ENCODE assay signal across 23 cellular contexts in the genomic region with DNA sequence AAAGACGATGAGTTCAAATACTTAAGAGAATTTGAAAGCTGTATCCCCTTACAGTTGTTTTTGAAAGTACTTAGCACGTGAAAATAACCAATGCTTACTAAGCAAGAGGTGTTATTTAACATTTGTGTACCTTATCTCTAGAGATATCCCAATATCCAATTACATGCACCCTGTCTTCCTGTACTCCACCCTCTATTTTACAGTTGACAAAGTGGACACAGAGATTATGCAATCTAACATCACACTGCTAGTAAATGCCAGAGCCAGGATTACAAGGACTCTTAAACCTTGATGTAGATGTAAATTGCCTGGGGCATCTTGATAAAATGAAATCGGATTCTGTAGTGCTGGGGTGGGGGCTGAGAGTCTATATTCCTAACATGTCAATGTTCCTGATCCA.
DNase-seq lines count a peak whose midpoint lies in the region; ATAC-seq, FAIRE-seq and TF ChIP-seq lines count a peak whose summit lies in the region.
"Had no signal": no experiment of that assay in that cellular context is flagged by ENCODE, and none has a peak within 500 bp of the region (broad histone marks: within the 10 kb centered on the region; RNA-seq: fewer than 3 reads in every experiment).

No MANE protein-coding gene starts in this region.

- no peak for TF ChIP-seq RAD21 in SK-N-SH (IDR thresholded peaks at IDR 0.05; ENCODE audit: low read length)

- CTCF ChIA-PET in PC-9 (lab: Charles Lee) = no interaction called here
- CTCF ChIA-PET in SK-N-SH (lab: Yijun Ruan, JAX) = no interaction called here

- TF ChIP-seq EP300 in SK-N-SH (IDR thresholded peaks at IDR 0.05; ENCODE audit: borderline replicate concordance in 1 of 2, low read depth in 1 of 2, low read length in 1 of 2) = no peak

- no peak overlapping the region for H2AFZ ChIP-seq in PC-9
- H2AFZ ChIP-seq in SK-N-SH (ENCODE audit: low read depth) = no peak overlapping the region

- no peaks in the 10 kb centered on the region for H3K9me2 ChIP-seq in PC-9 (ENCODE audit: insufficient read depth)
- H3K9me2 ChIP-seq in SK-N-SH = no peaks in the 10 kb centered on the region

- peaks cover 10% of the 10 kb centered on the region; the same call in 1 of the 2 replicates for H3F3A ChIP-seq in PC-9 (ENCODE audit: insufficient read depth, low read depth)
- H3F3A ChIP-seq in SK-N-SH (replicated peaks; ENCODE audit: insufficient read depth) = no peaks in the 10 kb centered on the region

- H3K4me1 ChIP-seq in PC-9 (replicated peaks; ENCODE audit: insufficient read depth) (peaks cover 19% of the 10 kb centered on the region), left lung (no peaks in the 10 kb centered on the region), SK-N-SH (ENCODE audit: control insufficient read depth in 1 of 2, insufficient read depth in 2 of 2, low read depth in 1 of 2, low read length in 1 of 2) (no peaks in the 10 kb centered on the region; a peak in 1 of 4 replicates)
- H3K4me1 ChIP-seq: esophagus muscularis mucosa had no signal

- FAIRE-seq in HTR-8/SVneo (lab: Jason Lieb, UNC) (no peak), GM19239 (lab: Jason Lieb, UNC) (no peak)

- peak; percentile 23 for ATAC-seq in left lung
- no peak for ATAC-seq in GM18502 (IDR thresholded peaks at IDR 0.05; ENCODE audit: poor library complexity, unreplicated experiment)
- ATAC-seq: left ventricle myocardium superior had no signal

- peak; percentile 0 for DNase-seq in HTR-8/SVneo (ENCODE audit: insufficient read length, low spot score)
- DNase-seq in NCI-H2029 (lab: John Stamatoyannopoulos, UW) = peak; percentile 29
- DNase-seq in PC-9 = peak in 1 of 2 experiments; percentile 80
- no peak for DNase-seq in left lung
- DNase-seq in SK-N-SH = no peak
- DNase-seq in epidermal melanocyte (ENCODE audit: insufficient read length, low spot score) = no peak
- no peak for DNase-seq in GM19239 (ENCODE audit: insufficient read length, low spot score)
- DNase-seq: activated CD4-positive, alpha-beta T cell treated with anti-CD3 and anti-CD28 coated beads, Interleukin-2, amount 50 U/mL, for 1 hour; activated gamma-delta T cell treated with Interleukin-2 at 50 U/mL for 16 hours; AML-193; amygdala; COR-L47; GOT3; left ventricle myocardium superior; MV-4-11; SIG-M5; stimulated activated CD4-positive, alpha-beta T cell treated with anti-CD3 and anti-CD28 coated beads, Interleukin-4, amount 100 ng/mL, for 1 hour; stomach; upper lobe of left lung had no signal

- BruUV-seq in PC-9 (replicated peaks; lab: Mats Ljungman, UMichigan) = no TSS peak

- intact Hi-C loops in PC-9 (cut with micrococcal nuclease; ENCODE audit: unreplicated experiment) = no loop called here
- intact Hi-C loops in left lung (cut with DNase I) = no loop called here

- 62% methylated on average over 3 of the region's 3 CpGs for WGBS in SK-N-SH (ENCODE audit: low lambda C conversion rate)

- no peak overlapping the region for H3K4me3 ChIP-seq in PC-9
- no peak overlapping the region for H3K4me3 ChIP-seq in left lung
- no peak overlapping the region for H3K4me3 ChIP-seq in SK-N-SH (ENCODE audit: low read depth in 2 of 2, low read length in 1 of 2)
- H3K4me3 ChIP-seq: esophagus muscularis mucosa, smooth muscle cell, stomach, upper lobe of left lung had no signal

- H3K36me3 ChIP-seq in PC-9 (ENCODE audit: low read depth) = no peaks in the 10 kb centered on the region
- peaks cover 0 to 8% of the 10 kb centered on the region in 2 donors for H3K36me3 ChIP-seq in left lung
- peaks cover 0 to 8% of the 10 kb centered on the region in 2 experiments for H3K36me3 ChIP-seq in SK-N-SH (replicated peaks in 1 of 2; ENCODE audit: control insufficient read depth in 1 of 2, insufficient read depth in 2 of 2, low read length in 1 of 2)
- H3K36me3 ChIP-seq: upper lobe of left lung had no signal

- H3K4me2 ChIP-seq in PC-9 (peak overlapping the region; percentile 42), SK-N-SH (no peak overlapping the region)
- H3K4me2 ChIP-seq: smooth muscle cell had no signal

- no peaks in the 10 kb centered on the region for H3K27me3 ChIP-seq in PC-9 (ENCODE audit: insufficient read depth, low read depth)
- H3K27me3 ChIP-seq in left lung = no peaks in the 10 kb centered on the region
- H3K27me3 ChIP-seq in SK-N-SH (ENCODE audit: insufficient read depth) = no peaks in the 10 kb centered on the region
- H3K27me3 ChIP-seq: esophagus muscularis mucosa, neutrophil, stomach, upper lobe of left lung had no signal

- H3K79me2 ChIP-seq in PC-9 (ENCODE audit: low read depth) (no peaks in the 10 kb centered on the region), SK-N-SH (ENCODE audit: insufficient read depth) (no peaks in the 10 kb centered on the region)

- H3K9me3 ChIP-seq in PC-9 (ENCODE audit: insufficient read depth, low read depth) (no peaks in the 10 kb centered on the region), left lung (no peaks in the 10 kb centered on the region), SK-N-SH (no peaks in the 10 kb centered on the region)
- H3K9me3 ChIP-seq: esophagus muscularis mucosa, neutrophil, stomach, upper lobe of left lung had no signal

- POLR2A ChIA-PET in PC-9 (lab: Charles Lee; ENCODE audit: unreplicated experiment) (no interaction called here), SK-N-SH (lab: Yijun Ruan, JAX) (no interaction called here)

- H4K20me1 ChIP-seq in PC-9 (ENCODE audit: insufficient read depth) (no peaks in the 10 kb centered on the region), SK-N-SH (ENCODE audit: insufficient read depth) (no peaks in the 10 kb centered on the region)

- H3K27ac ChIP-seq in PC-9 = no peak overlapping the region
- H3K27ac ChIP-seq in left lung = no peak overlapping the region
- H3K27ac ChIP-seq in SK-N-SH (ENCODE audit: low read depth in 2 of 2, low read length in 1 of 2) = no peak overlapping the region
- H3K27ac ChIP-seq: esophagus muscularis mucosa, neutrophil, stomach, upper lobe of left lung had no signal

- no peak for TF ChIP-seq CTCF in PC-9 (conservative IDR thresholded peaks at IDR 0.05)
- no peak for TF ChIP-seq CTCF in left lung (IDR thresholded peaks at IDR 0.05)
- TF ChIP-seq CTCF in SK-N-SH (IDR thresholded peaks at IDR 0.05) = no peak

- no peak overlapping the region for H3K9ac ChIP-seq in SK-N-SH

TF ChIP-seq in SK-N-SH, 30 proteins besides CTCF, POLR2A, EP300 and RAD21:
- no peak for TF ChIP-seq SIN3A (IDR thresholded peaks at IDR 0.05; ENCODE audit: borderline replicate concordance, low read depth, low read length)
- TF ChIP-seq RFX5 (IDR thresholded peaks at IDR 0.05; ENCODE audit: low read length) = no peak

Comparison
In these comparisons a context has a peak if more than half of its experiments do, and no peak if none do; other contexts are left out.
1. DNase-seq: peak in HTR-8/SVneo (single experiment) and NCI-H2029 (single experiment); none in left lung (0 of 2), SK-N-SH (single experiment), epidermal melanocyte (single experiment) and GM19239 (single experiment).